In genomic region chr1:80529546-80529945, GRCh38 we compare ENCODE assay signal across 6 cellular contexts.
"Had no signal": no experiment of that assay in that cellular context is flagged by ENCODE, and none has a peak within 500 bp of the region (broad histone marks: within the 10 kb centered on the region; RNA-seq: fewer than 3 reads in every experiment).

No MANE protein-coding gene starts in this region.

- FAIRE-seq: HepG2, HTR-8/SVneo, K562 had no signal

- H3K27ac Mint-ChIP-seq: IgD-negative memory B cell had no signal

- ATAC-seq: HepG2, K562 had no signal

- H3K27ac ChIP-seq: HL-60 had no signal

- H3K4me3 ChIP-seq: K562 had no signal

- H3K4me3 Mint-ChIP-seq: IgD-negative memory B cell had no signal

- DNase-seq: IMR-90 had no signal

- H3K27me3 Mint-ChIP-seq: IgD-negative memory B cell had no signal
